8 cellular contexts compared by ENCODE assay signal in genomic region chr17:68198931-68199836, GRCh38. TPM values are rescaled to one million over a fixed set of nuclear protein-coding genes. Genes with fewer than 3 reads are reported as not detected.
DNase-seq lines count a peak whose midpoint lies in the region; ATAC-seq and TF ChIP-seq lines count a peak whose summit lies in the region.

No MANE protein-coding gene starts in this region.

- peaks cover 29% of the 10 kb centered on the region for H3K4me1 Mint-ChIP-seq in activated CD8-positive, alpha-beta memory T cell treated with anti-CD3 and anti-CD28 coated beads, Interleukin-2, amount 10 ng/mL, durations not matched to agents 7 days and 5 days

- H3K27ac Mint-ChIP-seq in activated CD8-positive, alpha-beta memory T cell treated with anti-CD3 and anti-CD28 coated beads, Interleukin-2, amount 10 ng/mL, durations not matched to agents 7 days and 5 days: no peak overlapping the region

- H3K4me1 ChIP-seq in heart right ventricle (peaks cover 15 to 56% (median 53%) of the 10 kb centered on the region in 9 donors), stomach (peaks cover 48 to 55% (median 54%) of the 10 kb centered on the region in 4 donors)

- intact Hi-C loops in heart right ventricle (cut with DNase I): no loop called here
- intact Hi-C loops in left ventricle myocardium superior (cut with micrococcal nuclease): no loop called here
- intact Hi-C loops in stomach (cut with DNase I; ENCODE audit: low total_unique reads): no loop called here

- no peak for TF ChIP-seq EP300 in stomach (IDR thresholded peaks at IDR 0.05)

- DNase-seq in heart right ventricle (no peak), left ventricle myocardium superior (no peak), stomach (no peak), anterior cingulate cortex (lab: John Stamatoyannopoulos, UW) (no peak)
- DNase-seq in activated CD8-positive, alpha-beta memory T cell treated with anti-CD3 and anti-CD28 coated beads, Interleukin-2, amount 10 ng/mL, durations not matched to agents 7 days and 5 days: peak; percentile 64

- CTCF ChIA-PET in activated CD8-positive, alpha-beta memory T cell treated with anti-CD3 and anti-CD28 coated beads, Interleukin-2, amount 10 ng/mL, durations not matched to agents 7 days and 5 days (lab: Charles Lee): interaction anchor here (1.1 to 14.7 kb wide), 15 partner anchors 13 to 266 kb away, joined by 3 to 278 read pairs (median 6); partner anchors contain the start of genes AMZ2 and WIPI1

- ATAC-seq in heart right ventricle (peak in 1 of 8 donors; percentile 18), left ventricle myocardium superior (no peak), GM18870 (IDR thresholded peaks at IDR 0.05; ENCODE audit: unreplicated experiment) (no peak), GM21786 (IDR thresholded peaks at IDR 0.05; ENCODE audit: unreplicated experiment) (no peak)
- peak; percentile 57 for ATAC-seq in activated CD8-positive, alpha-beta memory T cell treated with anti-CD3 and anti-CD28 coated beads, Interleukin-2, amount 10 ng/mL, durations not matched to agents 7 days and 5 days

- H3K4me3 Mint-ChIP-seq in activated CD8-positive, alpha-beta memory T cell treated with anti-CD3 and anti-CD28 coated beads, Interleukin-2, amount 10 ng/mL, durations not matched to agents 7 days and 5 days: peak overlapping the region; percentile 68

- H3K36me3 Mint-ChIP-seq in activated CD8-positive, alpha-beta memory T cell treated with anti-CD3 and anti-CD28 coated beads, Interleukin-2, amount 10 ng/mL, durations not matched to agents 7 days and 5 days: no peaks in the 10 kb centered on the region

- H3K4me3 ChIP-seq in heart right ventricle (peak overlapping the region in 9 of 10 donors; percentile 17 to 61 (median 41)), iPS-11a (ENCODE audit: low read depth, low read length) (peak overlapping the region; percentile 20), stomach (peak overlapping the region; percentile 36 to 46 (median 36))

- H3K9me3 ChIP-seq in heart right ventricle (no peaks in the 10 kb centered on the region), stomach (no peaks in the 10 kb centered on the region)

- H3K36me3 ChIP-seq in heart right ventricle (no peaks in the 10 kb centered on the region), stomach (no peaks in the 10 kb centered on the region)

- no peaks in the 10 kb centered on the region for H3K9me3 Mint-ChIP-seq in activated CD8-positive, alpha-beta memory T cell treated with anti-CD3 and anti-CD28 coated beads, Interleukin-2, amount 10 ng/mL, durations not matched to agents 7 days and 5 days (ENCODE audit: low read depth)

- H3K27ac ChIP-seq in heart right ventricle (no peak overlapping the region), stomach (no peak overlapping the region)

- TF ChIP-seq CTCF in heart right ventricle (IDR thresholded peaks at IDR 0.05): no peak
- no peak for TF ChIP-seq CTCF in stomach (IDR thresholded peaks at IDR 0.05)

- peaks cover 27 to 72% (median 52%) of the 10 kb centered on the region in 7 donors for H3K27me3 ChIP-seq in heart right ventricle
- H3K27me3 ChIP-seq in stomach: peaks cover 17 to 77% (median 62%) of the 10 kb centered on the region in 3 donors

- H3K27me3 Mint-ChIP-seq in activated CD8-positive, alpha-beta memory T cell treated with anti-CD3 and anti-CD28 coated beads, Interleukin-2, amount 10 ng/mL, durations not matched to agents 7 days and 5 days: peaks cover 45% of the 10 kb centered on the region

- no peak for TF ChIP-seq POLR2A in stomach (IDR thresholded peaks at IDR 0.05)

- WGBS in heart right ventricle, 2 donors: 2 to 3% methylated on average over 95 to 101 of the region's 101 CpGs
- 1 to 3% (median 1%) methylated on average over 32 to 101 of the region's 101 CpGs; no CpG with 5 or more reads in 1 of the 5 donors for WGBS in stomach, 5 donors

RNA-seq across cellular contexts. Expression of gene AMZ2, which starts 48.7 kb away (rescaled TPM):
- total RNA-seq in heart right ventricle (100 to 1,000 TPM in 8 of 10 donors, 10 to 100 TPM in 2; 70.7 to 140 (median 111) TPM), left ventricle myocardium superior (92.1 TPM), stomach (10 to 100 TPM in 4 of 5 donors, 1 to 10 TPM in 1; 1.2 to 73.2 (median 30.7) TPM)
- polyA plus RNA-seq in heart right ventricle (10 to 100 TPM; 41.6 to 77.4 TPM), stomach (10 to 100 TPM; 46.3 to 61.7 (median 47.7) TPM)
- 100 to 1,000 TPM; 106 to 107 TPM for total RNA-seq in activated CD8-positive, alpha-beta memory T cell treated with anti-CD3 and anti-CD28 coated beads, Interleukin-2, amount 10 ng/mL, durations not matched to agents 7 days and 5 days
